ENCODE assay signal across 1 cellular context in the genomic region with DNA sequence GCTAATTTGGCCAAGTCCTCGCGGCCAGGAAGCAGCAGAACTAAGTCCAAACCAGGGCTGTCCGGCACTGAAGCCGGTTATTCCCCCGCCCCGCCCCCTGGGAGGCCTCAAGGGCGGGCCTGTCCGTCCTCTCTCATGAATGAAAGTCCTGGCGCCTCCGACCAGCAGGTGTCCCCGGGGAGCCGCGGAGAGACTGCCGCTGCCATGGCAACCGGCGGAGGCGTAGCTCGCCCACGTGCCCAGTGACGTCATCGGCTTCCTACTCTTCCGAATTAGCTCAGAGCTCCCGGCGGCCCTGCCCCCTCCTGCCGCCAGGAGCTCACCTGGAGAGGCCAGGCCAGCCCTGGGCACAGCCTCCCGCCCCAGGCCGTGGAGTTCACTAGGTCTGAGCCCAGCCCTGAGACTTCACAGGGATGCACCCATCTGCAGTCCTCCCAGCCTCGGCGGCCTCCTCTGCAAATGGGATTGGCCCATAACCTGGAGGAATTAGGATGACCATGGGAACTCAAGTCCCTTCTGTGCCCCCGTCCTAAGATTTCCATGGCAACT.
A peak's percentile ranks its signal among the peaks of the same experiment; 100 is the strongest.
TF ChIP-seq lines count a peak whose summit lies in the region.

No MANE protein-coding gene starts in this region.

TF ChIP-seq in K562, 482 proteins besides CTCF, POLR2A, EP300 and RAD21 (continued from another document and continues in another):
- TF ChIP-seq, protein P1, sequence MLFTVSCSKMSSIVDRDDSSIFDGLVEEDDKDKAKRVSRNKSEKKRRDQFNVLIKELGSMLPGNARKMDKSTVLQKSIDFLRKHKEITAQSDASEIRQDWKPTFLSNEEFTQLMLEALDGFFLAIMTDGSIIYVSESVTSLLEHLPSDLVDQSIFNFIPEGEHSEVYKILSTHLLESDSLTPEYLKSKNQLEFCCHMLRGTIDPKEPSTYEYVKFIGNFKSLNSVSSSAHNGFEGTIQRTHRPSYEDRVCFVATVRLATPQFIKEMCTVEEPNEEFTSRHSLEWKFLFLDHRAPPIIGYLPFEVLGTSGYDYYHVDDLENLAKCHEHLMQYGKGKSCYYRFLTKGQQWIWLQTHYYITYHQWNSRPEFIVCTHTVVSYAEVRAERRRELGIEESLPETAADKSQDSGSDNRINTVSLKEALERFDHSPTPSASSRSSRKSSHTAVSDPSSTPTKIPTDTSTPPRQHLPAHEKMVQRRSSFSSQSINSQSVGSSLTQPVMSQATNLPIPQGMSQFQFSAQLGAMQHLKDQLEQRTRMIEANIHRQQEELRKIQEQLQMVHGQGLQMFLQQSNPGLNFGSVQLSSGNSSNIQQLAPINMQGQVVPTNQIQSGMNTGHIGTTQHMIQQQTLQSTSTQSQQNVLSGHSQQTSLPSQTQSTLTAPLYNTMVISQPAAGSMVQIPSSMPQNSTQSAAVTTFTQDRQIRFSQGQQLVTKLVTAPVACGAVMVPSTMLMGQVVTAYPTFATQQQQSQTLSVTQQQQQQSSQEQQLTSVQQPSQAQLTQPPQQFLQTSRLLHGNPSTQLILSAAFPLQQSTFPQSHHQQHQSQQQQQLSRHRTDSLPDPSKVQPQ (CRISPR knock-in tag; IDR thresholded peaks at IDR 0.05; ENCODE audit: borderline replicate concordance): no peak
- no peak for TF ChIP-seq HIVEP1 (CRISPR knock-in tag; IDR thresholded peaks at IDR 0.05)
- no peak for TF ChIP-seq ZNF41 (CRISPR knock-in tag; conservative IDR thresholded peaks at IDR 0.05)
- TF ChIP-seq, protein P2, sequence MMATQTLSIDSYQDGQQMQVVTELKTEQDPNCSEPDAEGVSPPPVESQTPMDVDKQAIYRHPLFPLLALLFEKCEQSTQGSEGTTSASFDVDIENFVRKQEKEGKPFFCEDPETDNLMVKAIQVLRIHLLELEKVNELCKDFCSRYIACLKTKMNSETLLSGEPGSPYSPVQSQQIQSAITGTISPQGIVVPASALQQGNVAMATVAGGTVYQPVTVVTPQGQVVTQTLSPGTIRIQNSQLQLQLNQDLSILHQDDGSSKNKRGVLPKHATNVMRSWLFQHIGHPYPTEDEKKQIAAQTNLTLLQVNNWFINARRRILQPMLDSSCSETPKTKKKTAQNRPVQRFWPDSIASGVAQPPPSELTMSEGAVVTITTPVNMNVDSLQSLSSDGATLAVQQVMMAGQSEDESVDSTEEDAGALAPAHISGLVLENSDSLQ (IDR thresholded peaks at IDR 0.05): peak; percentile 72
- peak; percentile 84 for TF ChIP-seq SP1 (CRISPR knock-in tag; IDR thresholded peaks at IDR 0.05)
- TF ChIP-seq, protein P3, sequence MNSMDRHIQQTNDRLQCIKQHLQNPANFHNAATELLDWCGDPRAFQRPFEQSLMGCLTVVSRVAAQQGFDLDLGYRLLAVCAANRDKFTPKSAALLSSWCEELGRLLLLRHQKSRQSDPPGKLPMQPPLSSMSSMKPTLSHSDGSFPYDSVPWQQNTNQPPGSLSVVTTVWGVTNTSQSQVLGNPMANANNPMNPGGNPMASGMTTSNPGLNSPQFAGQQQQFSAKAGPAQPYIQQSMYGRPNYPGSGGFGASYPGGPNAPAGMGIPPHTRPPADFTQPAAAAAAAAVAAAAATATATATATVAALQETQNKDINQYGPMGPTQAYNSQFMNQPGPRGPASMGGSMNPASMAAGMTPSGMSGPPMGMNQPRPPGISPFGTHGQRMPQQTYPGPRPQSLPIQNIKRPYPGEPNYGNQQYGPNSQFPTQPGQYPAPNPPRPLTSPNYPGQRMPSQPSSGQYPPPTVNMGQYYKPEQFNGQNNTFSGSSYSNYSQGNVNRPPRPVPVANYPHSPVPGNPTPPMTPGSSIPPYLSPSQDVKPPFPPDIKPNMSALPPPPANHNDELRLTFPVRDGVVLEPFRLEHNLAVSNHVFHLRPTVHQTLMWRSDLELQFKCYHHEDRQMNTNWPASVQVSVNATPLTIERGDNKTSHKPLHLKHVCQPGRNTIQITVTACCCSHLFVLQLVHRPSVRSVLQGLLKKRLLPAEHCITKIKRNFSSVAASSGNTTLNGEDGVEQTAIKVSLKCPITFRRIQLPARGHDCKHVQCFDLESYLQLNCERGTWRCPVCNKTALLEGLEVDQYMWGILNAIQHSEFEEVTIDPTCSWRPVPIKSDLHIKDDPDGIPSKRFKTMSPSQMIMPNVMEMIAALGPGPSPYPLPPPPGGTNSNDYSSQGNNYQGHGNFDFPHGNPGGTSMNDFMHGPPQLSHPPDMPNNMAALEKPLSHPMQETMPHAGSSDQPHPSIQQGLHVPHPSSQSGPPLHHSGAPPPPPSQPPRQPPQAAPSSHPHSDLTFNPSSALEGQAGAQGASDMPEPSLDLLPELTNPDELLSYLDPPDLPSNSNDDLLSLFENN (IDR thresholded peaks at IDR 0.05; ENCODE audit: low read depth in 2 of 2, low read length in 2 of 2): peak in 1 of 2 experiments; percentile 60; a peak in 1 of 4 replicates
- TF ChIP-seq ESRRA (IDR thresholded peaks at IDR 0.05; ENCODE audit: borderline replicate concordance, low read depth): peak; percentile 76
- TF ChIP-seq ZFP36 (IDR thresholded peaks at IDR 0.05; ENCODE audit: low read depth, low read length, partially characterized antibody): no peak
- TF ChIP-seq, protein P4, sequence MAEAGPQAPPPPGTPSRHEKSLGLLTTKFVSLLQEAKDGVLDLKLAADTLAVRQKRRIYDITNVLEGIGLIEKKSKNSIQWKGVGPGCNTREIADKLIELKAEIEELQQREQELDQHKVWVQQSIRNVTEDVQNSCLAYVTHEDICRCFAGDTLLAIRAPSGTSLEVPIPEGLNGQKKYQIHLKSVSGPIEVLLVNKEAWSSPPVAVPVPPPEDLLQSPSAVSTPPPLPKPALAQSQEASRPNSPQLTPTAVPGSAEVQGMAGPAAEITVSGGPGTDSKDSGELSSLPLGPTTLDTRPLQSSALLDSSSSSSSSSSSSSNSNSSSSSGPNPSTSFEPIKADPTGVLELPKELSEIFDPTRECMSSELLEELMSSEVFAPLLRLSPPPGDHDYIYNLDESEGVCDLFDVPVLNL (CRISPR knock-in tag; IDR thresholded peaks at IDR 0.05; ENCODE audit: low read depth): no peak
- peak; percentile 89; the same call in 1 of the 2 replicates for TF ChIP-seq KLF13 (tag; IDR thresholded peaks at IDR 0.05; ENCODE audit: borderline replicate concordance, low read depth)
- TF ChIP-seq ZC3H4 (CRISPR knock-in tag; IDR thresholded peaks at IDR 0.05; ENCODE audit: borderline replicate concordance): no peak
- TF ChIP-seq, protein P5, sequence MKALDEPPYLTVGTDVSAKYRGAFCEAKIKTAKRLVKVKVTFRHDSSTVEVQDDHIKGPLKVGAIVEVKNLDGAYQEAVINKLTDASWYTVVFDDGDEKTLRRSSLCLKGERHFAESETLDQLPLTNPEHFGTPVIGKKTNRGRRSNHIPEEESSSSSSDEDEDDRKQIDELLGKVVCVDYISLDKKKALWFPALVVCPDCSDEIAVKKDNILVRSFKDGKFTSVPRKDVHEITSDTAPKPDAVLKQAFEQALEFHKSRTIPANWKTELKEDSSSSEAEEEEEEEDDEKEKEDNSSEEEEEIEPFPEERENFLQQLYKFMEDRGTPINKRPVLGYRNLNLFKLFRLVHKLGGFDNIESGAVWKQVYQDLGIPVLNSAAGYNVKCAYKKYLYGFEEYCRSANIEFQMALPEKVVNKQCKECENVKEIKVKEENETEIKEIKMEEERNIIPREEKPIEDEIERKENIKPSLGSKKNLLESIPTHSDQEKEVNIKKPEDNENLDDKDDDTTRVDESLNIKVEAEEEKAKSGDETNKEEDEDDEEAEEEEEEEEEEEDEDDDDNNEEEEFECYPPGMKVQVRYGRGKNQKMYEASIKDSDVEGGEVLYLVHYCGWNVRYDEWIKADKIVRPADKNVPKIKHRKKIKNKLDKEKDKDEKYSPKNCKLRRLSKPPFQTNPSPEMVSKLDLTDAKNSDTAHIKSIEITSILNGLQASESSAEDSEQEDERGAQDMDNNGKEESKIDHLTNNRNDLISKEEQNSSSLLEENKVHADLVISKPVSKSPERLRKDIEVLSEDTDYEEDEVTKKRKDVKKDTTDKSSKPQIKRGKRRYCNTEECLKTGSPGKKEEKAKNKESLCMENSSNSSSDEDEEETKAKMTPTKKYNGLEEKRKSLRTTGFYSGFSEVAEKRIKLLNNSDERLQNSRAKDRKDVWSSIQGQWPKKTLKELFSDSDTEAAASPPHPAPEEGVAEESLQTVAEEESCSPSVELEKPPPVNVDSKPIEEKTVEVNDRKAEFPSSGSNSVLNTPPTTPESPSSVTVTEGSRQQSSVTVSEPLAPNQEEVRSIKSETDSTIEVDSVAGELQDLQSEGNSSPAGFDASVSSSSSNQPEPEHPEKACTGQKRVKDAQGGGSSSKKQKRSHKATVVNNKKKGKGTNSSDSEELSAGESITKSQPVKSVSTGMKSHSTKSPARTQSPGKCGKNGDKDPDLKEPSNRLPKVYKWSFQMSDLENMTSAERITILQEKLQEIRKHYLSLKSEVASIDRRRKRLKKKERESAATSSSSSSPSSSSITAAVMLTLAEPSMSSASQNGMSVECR (CRISPR knock-in tag; IDR thresholded peaks at IDR 0.05): peak; percentile 90
- TF ChIP-seq, protein P6, sequence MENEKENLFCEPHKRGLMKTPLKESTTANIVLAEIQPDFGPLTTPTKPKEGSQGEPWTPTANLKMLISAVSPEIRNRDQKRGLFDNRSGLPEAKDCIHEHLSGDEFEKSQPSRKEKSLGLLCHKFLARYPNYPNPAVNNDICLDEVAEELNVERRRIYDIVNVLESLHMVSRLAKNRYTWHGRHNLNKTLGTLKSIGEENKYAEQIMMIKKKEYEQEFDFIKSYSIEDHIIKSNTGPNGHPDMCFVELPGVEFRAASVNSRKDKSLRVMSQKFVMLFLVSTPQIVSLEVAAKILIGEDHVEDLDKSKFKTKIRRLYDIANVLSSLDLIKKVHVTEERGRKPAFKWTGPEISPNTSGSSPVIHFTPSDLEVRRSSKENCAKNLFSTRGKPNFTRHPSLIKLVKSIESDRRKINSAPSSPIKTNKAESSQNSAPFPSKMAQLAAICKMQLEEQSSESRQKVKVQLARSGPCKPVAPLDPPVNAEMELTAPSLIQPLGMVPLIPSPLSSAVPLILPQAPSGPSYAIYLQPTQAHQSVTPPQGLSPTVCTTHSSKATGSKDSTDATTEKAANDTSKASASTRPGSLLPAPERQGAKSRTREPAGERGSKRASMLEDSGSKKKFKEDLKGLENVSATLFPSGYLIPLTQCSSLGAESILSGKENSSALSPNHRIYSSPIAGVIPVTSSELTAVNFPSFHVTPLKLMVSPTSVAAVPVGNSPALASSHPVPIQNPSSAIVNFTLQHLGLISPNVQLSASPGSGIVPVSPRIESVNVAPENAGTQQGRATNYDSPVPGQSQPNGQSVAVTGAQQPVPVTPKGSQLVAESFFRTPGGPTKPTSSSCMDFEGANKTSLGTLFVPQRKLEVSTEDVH (IDR thresholded peaks at IDR 0.05; ENCODE audit: low read depth, partially characterized antibody): peak; percentile 64
- peak; percentile 24; the same call in 1 of the 2 replicates for TF ChIP-seq ZNF263 (CRISPR knock-in tag; IDR thresholded peaks at IDR 0.05; ENCODE audit: borderline replicate concordance)
- TF ChIP-seq ZC3H8 (IDR thresholded peaks at IDR 0.05): no peak
- TF ChIP-seq, protein P7, sequence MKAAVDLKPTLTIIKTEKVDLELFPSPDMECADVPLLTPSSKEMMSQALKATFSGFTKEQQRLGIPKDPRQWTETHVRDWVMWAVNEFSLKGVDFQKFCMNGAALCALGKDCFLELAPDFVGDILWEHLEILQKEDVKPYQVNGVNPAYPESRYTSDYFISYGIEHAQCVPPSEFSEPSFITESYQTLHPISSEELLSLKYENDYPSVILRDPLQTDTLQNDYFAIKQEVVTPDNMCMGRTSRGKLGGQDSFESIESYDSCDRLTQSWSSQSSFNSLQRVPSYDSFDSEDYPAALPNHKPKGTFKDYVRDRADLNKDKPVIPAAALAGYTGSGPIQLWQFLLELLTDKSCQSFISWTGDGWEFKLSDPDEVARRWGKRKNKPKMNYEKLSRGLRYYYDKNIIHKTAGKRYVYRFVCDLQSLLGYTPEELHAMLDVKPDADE (conservative IDR thresholded peaks at IDR 0.05; ENCODE audit: control insufficient read depth, low read depth, low read length): 0 out of 2 replicates have a peak, but pooled peaks have one; percentile 39
- TF ChIP-seq BACH1 (tag; IDR thresholded peaks at IDR 0.05): no peak
- TF ChIP-seq SOX6 (IDR thresholded peaks at IDR 0.05): peak; percentile 66
- TF ChIP-seq, protein P8, sequence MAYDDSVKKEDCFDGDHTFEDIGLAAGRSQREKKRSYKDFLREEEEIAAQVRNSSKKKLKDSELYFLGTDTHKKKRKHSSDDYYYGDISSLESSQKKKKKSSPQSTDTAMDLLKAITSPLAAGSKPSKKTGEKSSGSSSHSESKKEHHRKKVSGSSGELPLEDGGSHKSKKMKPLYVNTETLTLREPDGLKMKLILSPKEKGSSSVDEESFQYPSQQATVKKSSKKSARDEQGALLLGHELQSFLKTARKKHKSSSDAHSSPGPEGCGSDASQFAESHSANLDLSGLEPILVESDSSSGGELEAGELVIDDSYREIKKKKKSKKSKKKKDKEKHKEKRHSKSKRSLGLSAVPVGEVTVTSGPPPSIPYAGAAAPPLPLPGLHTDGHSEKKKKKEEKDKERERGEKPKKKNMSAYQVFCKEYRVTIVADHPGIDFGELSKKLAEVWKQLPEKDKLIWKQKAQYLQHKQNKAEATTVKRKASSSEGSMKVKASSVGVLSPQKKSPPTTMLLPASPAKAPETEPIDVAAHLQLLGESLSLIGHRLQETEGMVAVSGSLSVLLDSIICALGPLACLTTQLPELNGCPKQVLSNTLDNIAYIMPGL (CRISPR knock-in tag; IDR thresholded peaks at IDR 0.05): 0 out of 2 replicates have a peak, but pooled peaks have one; percentile 48
- TF ChIP-seq RBFOX2 (IDR thresholded peaks at IDR 0.05; ENCODE audit: low read depth, low read length): peak; percentile 21
- no peak for TF ChIP-seq PTRF (tag; IDR thresholded peaks at IDR 0.05)
- TF ChIP-seq CBFA2T2 (conservative IDR thresholded peaks at IDR 0.05): peak; percentile 64
- TF ChIP-seq SAP30 (IDR thresholded peaks at IDR 0.05; ENCODE audit: borderline replicate concordance, insufficient read depth, low read depth, low read length, poor library complexity, severe bottlenecking): peak; percentile 35
- 0 out of 2 replicates have a peak, but pooled peaks have one; percentile 37 for TF ChIP-seq CEBPG (CRISPR knock-in tag; IDR thresholded peaks at IDR 0.05)
- TF ChIP-seq CEBPG (tag; conservative IDR thresholded peaks at IDR 0.05 in 1 of 2, IDR thresholded peaks at IDR 0.05 in 1 of 2): no peak; a peak in 1 of 4 replicates
- 0 out of 2 replicates have a peak, but pooled peaks have one; percentile 45 for TF ChIP-seq ZNF311 (CRISPR knock-in tag; IDR thresholded peaks at IDR 0.05)
- TF ChIP-seq, protein P9, sequence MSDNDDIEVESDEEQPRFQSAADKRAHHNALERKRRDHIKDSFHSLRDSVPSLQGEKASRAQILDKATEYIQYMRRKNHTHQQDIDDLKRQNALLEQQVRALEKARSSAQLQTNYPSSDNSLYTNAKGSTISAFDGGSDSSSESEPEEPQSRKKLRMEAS (CRISPR knock-in tag; IDR thresholded peaks at IDR 0.05): peak; percentile 91
- TF ChIP-seq TCF3 (CRISPR knock-in tag; IDR thresholded peaks at IDR 0.05): 0 out of 2 replicates have a peak, but pooled peaks have one; percentile 21
- peak; percentile 38; the same call in 1 of the 2 replicates for TF ChIP-seq MTA3 (IDR thresholded peaks at IDR 0.05; ENCODE audit: borderline replicate concordance)
- TF ChIP-seq, protein P10, sequence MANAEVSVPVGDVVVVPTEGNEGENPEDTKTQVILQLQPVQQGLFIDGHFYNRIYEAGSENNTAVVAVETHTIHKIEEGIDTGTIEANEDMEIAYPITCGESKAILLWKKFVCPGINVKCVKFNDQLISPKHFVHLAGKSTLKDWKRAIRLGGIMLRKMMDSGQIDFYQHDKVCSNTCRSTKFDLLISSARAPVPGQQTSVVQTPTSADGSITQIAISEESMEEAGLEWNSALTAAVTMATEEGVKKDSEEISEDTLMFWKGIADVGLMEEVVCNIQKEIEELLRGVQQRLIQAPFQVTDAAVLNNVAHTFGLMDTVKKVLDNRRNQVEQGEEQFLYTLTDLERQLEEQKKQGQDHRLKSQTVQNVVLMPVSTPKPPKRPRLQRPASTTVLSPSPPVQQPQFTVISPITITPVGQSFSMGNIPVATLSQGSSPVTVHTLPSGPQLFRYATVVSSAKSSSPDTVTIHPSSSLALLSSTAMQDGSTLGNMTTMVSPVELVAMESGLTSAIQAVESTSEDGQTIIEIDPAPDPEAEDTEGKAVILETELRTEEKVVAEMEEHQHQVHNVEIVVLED (CRISPR knock-in tag; IDR thresholded peaks at IDR 0.05): 0 out of 2 replicates have a peak, but pooled peaks have one; percentile 38
- TF ChIP-seq HDAC6 (IDR thresholded peaks at IDR 0.05; ENCODE audit: low read depth, low read length): no peak
- TF ChIP-seq ZFPM2 (CRISPR knock-in tag; IDR thresholded peaks at IDR 0.05): no peak
